Comparison of ENCODE assay signal across 8 cellular contexts in the genomic region with DNA sequence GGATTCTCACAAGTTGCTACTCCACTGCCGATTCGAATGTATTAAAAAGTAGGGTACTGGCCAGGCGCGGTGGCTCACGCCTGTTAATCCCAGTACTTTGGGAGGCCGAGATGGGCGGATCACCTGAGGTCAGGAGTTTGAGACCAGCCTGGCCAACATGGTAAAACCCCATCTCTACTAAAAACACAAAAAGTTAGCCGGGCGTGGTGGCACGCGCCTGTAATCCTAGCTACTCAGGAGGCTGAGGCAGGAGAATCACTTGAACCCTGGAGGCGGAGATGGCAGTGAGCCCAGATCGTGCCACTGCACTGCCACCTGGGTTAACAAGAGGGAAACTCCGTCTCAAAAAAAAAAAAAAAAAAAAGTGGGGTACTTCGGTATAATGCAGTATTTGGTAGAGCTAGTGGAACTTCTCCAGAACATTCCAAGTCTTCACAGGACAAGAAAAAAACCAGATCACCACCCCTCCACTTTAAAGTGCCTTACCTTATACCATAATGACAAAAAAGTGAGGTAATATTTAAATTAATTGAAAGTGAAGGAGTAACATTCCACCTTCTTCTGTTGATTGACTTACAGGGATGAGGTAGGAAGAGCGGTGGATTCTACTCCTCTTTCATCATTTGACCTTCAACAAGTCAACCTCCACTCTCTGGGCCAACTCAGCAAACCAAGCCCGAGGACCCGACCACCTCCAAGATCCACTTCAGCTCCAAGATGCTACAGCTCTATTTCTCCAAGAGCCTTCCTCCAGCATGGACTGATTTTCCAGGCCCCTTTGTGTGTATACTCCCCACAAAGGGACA. TPM values are rescaled to one million over a fixed set of nuclear protein-coding genes. Genes with fewer than 3 reads are reported as not detected.
DNase-seq lines count a peak whose midpoint lies in the region; ATAC-seq, FAIRE-seq and TF ChIP-seq lines count a peak whose summit lies in the region.

No MANE protein-coding gene starts in this region.

- intact Hi-C loops in endothelial cell of umbilical vein (cut with micrococcal nuclease), result no loop called here

- H4K20me1 ChIP-seq in endothelial cell of umbilical vein (replicated peaks; ENCODE audit: control insufficient read depth, extremely low read depth, insufficient read depth, low read length), result peaks cover 6% of the 10 kb centered on the region
- peaks cover 31% of the 10 kb centered on the region for H4K20me1 ChIP-seq in osteoblast (ENCODE audit: insufficient read depth, low read length)

- H3K4me3 ChIP-seq in endothelial cell of umbilical vein (replicated peaks in 1 of 3; ENCODE audit: insufficient read depth in 1 of 3, low read depth in 1 of 3, low read length in 3 of 3) (peak overlapping the region; percentile 83 to 91 (median 89)), osteoblast (ENCODE audit: insufficient read depth, low read length) (peak overlapping the region; percentile 94)

- no peak for TF ChIP-seq POLR2A in endothelial cell of umbilical vein (IDR thresholded peaks at IDR 0.05; ENCODE audit: low read depth, low read length)

- dilution Hi-C loops in endothelial cell of umbilical vein (cut with MboI; ENCODE audit: extremely low pct_ligation_motif_present, low sequenced_read_pairs), result no loop called here

- no peak for FAIRE-seq in endothelial cell of umbilical vein (lab: Jason Lieb, UNC)

- H3K9me1 ChIP-seq in endothelial cell of umbilical vein (replicated peaks; ENCODE audit: control insufficient read depth, extremely low read depth, insufficient read depth, low read length), result no peaks in the 10 kb centered on the region

- CTCF ChIA-PET in HEK293T (lab: Yijun Ruan, JAX) (interaction anchor here (0.5 kb wide), 1 partner anchor 35 kb away, joined by 3 read pairs; no protein-coding TSS in a partner anchor), endothelial cell of umbilical vein (lab: Charles Lee) (interaction anchor here (0.7 to 1.9 kb wide), 5 partner anchors 8 to 215 kb away, joined by 3 to 6 read pairs (median 4); no protein-coding TSS in a partner anchor)

- H3K27me3 ChIP-seq in endothelial cell of umbilical vein (ENCODE audit: control insufficient read depth in 2 of 2, insufficient read depth in 2 of 2, low read length in 2 of 2) (no peaks in the 10 kb centered on the region), osteoblast (ENCODE audit: insufficient read depth, low read length) (no peaks in the 10 kb centered on the region)

- no peak for ATAC-seq in GM21515 (IDR thresholded peaks at IDR 0.05; ENCODE audit: unreplicated experiment)
- no peak for ATAC-seq in HG02973 (IDR thresholded peaks at IDR 0.05; ENCODE audit: unreplicated experiment)

- peaks cover 0 to 6% of the 10 kb centered on the region in 2 experiments for H3K36me3 ChIP-seq in endothelial cell of umbilical vein (ENCODE audit: control insufficient read depth in 2 of 2, extremely low read depth in 1 of 2, insufficient read depth in 2 of 2, low read length in 2 of 2)
- H3K36me3 ChIP-seq in osteoblast (ENCODE audit: insufficient read depth, low read length), result peaks cover 23% of the 10 kb centered on the region

- H2AFZ ChIP-seq in endothelial cell of umbilical vein (ENCODE audit: low read depth, low read length) (no peak overlapping the region), osteoblast (ENCODE audit: low read length) (no peak overlapping the region)

- H3K9me3 ChIP-seq in endothelial cell of umbilical vein (replicated peaks; ENCODE audit: control insufficient read depth, insufficient read depth, low read length) (no peaks in the 10 kb centered on the region), osteoblast (ENCODE audit: low read depth, low read length) (no peaks in the 10 kb centered on the region)

- H3K79me2 ChIP-seq in endothelial cell of umbilical vein (ENCODE audit: control insufficient read depth, insufficient read depth, low read length) (peaks cover 65% of the 10 kb centered on the region), osteoblast (ENCODE audit: insufficient read depth, low read length) (peaks cover 64% of the 10 kb centered on the region)

- H3K4me2 ChIP-seq in endothelial cell of umbilical vein (ENCODE audit: insufficient read depth, low read length) (peak overlapping the region; percentile 65), osteoblast (ENCODE audit: insufficient read depth, low read length) (peak overlapping the region; percentile 90)

- H3K4me1 ChIP-seq in endothelial cell of umbilical vein (ENCODE audit: control insufficient read depth, extremely low read depth, insufficient read depth, low read length), result peaks cover 22% of the 10 kb centered on the region
- peaks cover 22% of the 10 kb centered on the region for H3K4me1 ChIP-seq in osteoblast (ENCODE audit: insufficient read depth, low read length)

- H3K27ac ChIP-seq in VCaP (peak overlapping the region; percentile 97), endothelial cell of umbilical vein (ENCODE audit: insufficient read depth, low read depth, low read length) (no peak overlapping the region), osteoblast (ENCODE audit: low read depth, low read length) (peak overlapping the region; percentile 48)

- POLR2A ChIA-PET in HEK293T (lab: Yijun Ruan, JAX) (interaction anchor here (3.2 kb wide), 1 partner anchor 58 kb away, joined by 18 read pairs; a partner anchor contains a TSS), endothelial cell of umbilical vein (lab: Charles Lee) (no interaction called here)

- TF ChIP-seq CTCF in VCaP (conservative IDR thresholded peaks at IDR 0.05) (no peak), endothelial cell of umbilical vein (IDR thresholded peaks at IDR 0.05; ENCODE audit: extremely low read depth in 1 of 2, insufficient read depth in 1 of 2, low read depth in 1 of 2, low read length in 2 of 2) (no peak), osteoblast (IDR thresholded peaks at IDR 0.05; ENCODE audit: extremely low read depth, low read depth, low read length) (no peak)

- H3K9ac ChIP-seq in endothelial cell of umbilical vein (replicated peaks; ENCODE audit: extremely low read depth, insufficient read depth, low read length), result peak overlapping the region; percentile 66

- TSS peak; percentile 15 for BruUV-seq in endothelial cell of umbilical vein (replicated peaks; lab: Mats Ljungman, UMichigan)

- DNase-seq in HEK293T (ENCODE audit: extremely low spot score) (no peak), endothelial cell of umbilical vein (ENCODE audit: low read depth, low spot score) (no peak), osteoblast (ENCODE audit: insufficient read length, low spot score, missing footprints) (peak; percentile 84), cerebellar cortex (ENCODE audit: low spot score) (no peak), amygdala (lab: John Stamatoyannopoulos, UW) (no peak)

TF ChIP-seq in HEK293T, 16 proteins besides CTCF, POLR2A, EP300 and RAD21:
- TF ChIP-seq LEF1 (IDR thresholded peaks at IDR 0.05; ENCODE audit: borderline replicate concordance), result no peak
- TF ChIP-seq ZNF384 (IDR thresholded peaks at IDR 0.05), result peak; percentile 64
- TF ChIP-seq SP1 (IDR thresholded peaks at IDR 0.05), result no peak

TF ChIP-seq in endothelial cell of umbilical vein, 7 proteins besides CTCF, POLR2A, EP300 and RAD21:
- TF ChIP-seq GATA2 (IDR thresholded peaks at IDR 0.05; ENCODE audit: insufficient read depth, insufficient read length, low read depth, low read length) (no peak), JUN (IDR thresholded peaks at IDR 0.05; ENCODE audit: borderline replicate concordance, insufficient read depth, insufficient read length, low read depth) (no peak), MYC (IDR thresholded peaks at IDR 0.05; ENCODE audit: low read depth, low read length) (no peak), POLR2AphosphoS5 (IDR thresholded peaks at IDR 0.05; ENCODE audit: insufficient read depth, low read depth, low read length) (no peak), FOS (IDR thresholded peaks at IDR 0.05; ENCODE audit: borderline replicate concordance, insufficient read depth, low read length) (no peak), EZH2 (IDR thresholded peaks at IDR 0.05; ENCODE audit: borderline replicate concordance, low read depth, low read length, severe bottlenecking) (no peak)
- TF ChIP-seq, protein P1, sequence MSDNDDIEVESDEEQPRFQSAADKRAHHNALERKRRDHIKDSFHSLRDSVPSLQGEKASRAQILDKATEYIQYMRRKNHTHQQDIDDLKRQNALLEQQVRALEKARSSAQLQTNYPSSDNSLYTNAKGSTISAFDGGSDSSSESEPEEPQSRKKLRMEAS (IDR thresholded peaks at IDR 0.05; ENCODE audit: insufficient read depth, insufficient read length), result no peak

RNA-seq across cellular contexts. Expression of a gene that starts 2.0 kb away (rescaled TPM):
- 72.6 and 74.7 TPM in 2 replicates for total RNA-seq in endothelial cell of umbilical vein
- 12.6 and 16.2 TPM in 2 replicates for polyA plus RNA-seq in endothelial cell of umbilical vein
- polyA plus RNA-seq in endothelial cell of umbilical vein (2011; cell fraction: cytosol; rRNA removed), result 22.4 and 24.9 TPM in 2 replicates
- polyA plus RNA-seq in endothelial cell of umbilical vein (2011; cell fraction: nucleus; rRNA removed), result 29.4 and 35.9 TPM in 2 replicates
- polyA plus RNA-seq in endothelial cell of umbilical vein (2012), result 37.1 and 51.8 TPM in 2 replicates
- 38.5 and 39.9 TPM in 2 replicates for polyA minus RNA-seq in endothelial cell of umbilical vein
- 43.3 TPM for polyA minus RNA-seq in endothelial cell of umbilical vein (2011; cell fraction: cytosol; rRNA and poly(A)+ RNA removed)
- 26.7 and 33.3 TPM in 2 replicates for polyA minus RNA-seq in endothelial cell of umbilical vein (2011; cell fraction: nucleus; rRNA and poly(A)+ RNA removed)
- total RNA-seq in osteoblast, result 58.3 and 61.2 TPM in 2 replicates

RNA-seq across cellular contexts. Expression of a gene that starts 37.4 kb away (rescaled TPM):
- total RNA-seq in endothelial cell of umbilical vein (58.0 and 61.2 TPM in 2 replicates), osteoblast (26.8 and 32.9 TPM in 2 replicates)
- 68.3 and 78.1 TPM in 2 replicates for polyA plus RNA-seq in endothelial cell of umbilical vein
- 74.1 and 74.2 TPM in 2 replicates for polyA plus RNA-seq in endothelial cell of umbilical vein (2011; cell fraction: cytosol; rRNA removed)
- 44.4 and 44.9 TPM in 2 replicates for polyA plus RNA-seq in endothelial cell of umbilical vein (2011; cell fraction: nucleus; rRNA removed)
- 31.0 and 40.3 TPM in 2 replicates for polyA plus RNA-seq in endothelial cell of umbilical vein (2012)
- 53.3 and 60.2 TPM in 2 replicates for polyA minus RNA-seq in endothelial cell of umbilical vein
- polyA minus RNA-seq in endothelial cell of umbilical vein (2011; cell fraction: cytosol; rRNA and poly(A)+ RNA removed), result 56.4 TPM
- polyA minus RNA-seq in endothelial cell of umbilical vein (2011; cell fraction: nucleus; rRNA and poly(A)+ RNA removed), result 31.8 and 33.1 TPM in 2 replicates

RNA-seq across cellular contexts. Expression of a gene that starts 58.3 kb away (rescaled TPM):
- total RNA-seq in endothelial cell of umbilical vein, result 34.8 and 38.6 TPM in 2 replicates
- polyA plus RNA-seq in endothelial cell of umbilical vein, result 48.4 and 49.6 TPM in 2 replicates
- 32.4 and 34.6 TPM in 2 replicates for polyA plus RNA-seq in endothelial cell of umbilical vein (2011; cell fraction: cytosol; rRNA removed)
- polyA plus RNA-seq in endothelial cell of umbilical vein (2011; cell fraction: nucleus; rRNA removed), result 34.4 and 35.1 TPM in 2 replicates
- 23.8 TPM in 2 replicates for polyA plus RNA-seq in endothelial cell of umbilical vein (2012)
- 71.8 and 113 TPM in 2 replicates for polyA minus RNA-seq in endothelial cell of umbilical vein
- 37.9 TPM for polyA minus RNA-seq in endothelial cell of umbilical vein (2011; cell fraction: cytosol; rRNA and poly(A)+ RNA removed)
- polyA minus RNA-seq in endothelial cell of umbilical vein (2011; cell fraction: nucleus; rRNA and poly(A)+ RNA removed), result 25.6 and 28.9 TPM in 2 replicates
- 56.1 and 66.6 TPM in 2 replicates for total RNA-seq in osteoblast
